ENCODE assay signal across 11 cellular contexts in genomic region chr19:19538767-19539166, GRCh38. TPM values are rescaled to one million over a fixed set of nuclear protein-coding genes. Genes with fewer than 3 reads are reported as not detected.
A peak's percentile ranks its signal among the peaks of the same experiment; 100 is the strongest.
DNase-seq lines count a peak whose midpoint lies in the region; TF ChIP-seq lines count a peak whose summit lies in the region.
"Had no signal": no experiment of that assay in that cellular context is flagged by ENCODE, and none has a peak within 500 bp of the region (broad histone marks: within the 10 kb centered on the region; RNA-seq: fewer than 3 reads in every experiment).

No MANE protein-coding gene starts in this region.

- H2BK5ac ChIP-seq in neuronal stem cell (ENCODE audit: low read length), result no peak overlapping the region

- peak; percentile 43 for DNase-seq in NCI-H146 (lab: John Stamatoyannopoulos, UW)
- DNase-seq in NCI-H146 treated with DMSO at 0.1 percent for 48 hours (lab: John Stamatoyannopoulos, UW; ENCODE audit: unreplicated experiment), result no peak
- DNase-seq in chondrocyte (ENCODE audit: low spot score), result no peak
- no peak for DNase-seq in neuronal stem cell (ENCODE audit: low spot score)
- DNase-seq in activated CD4-positive, CD25-positive, alpha-beta regulatory T cell (lab: John Stamatoyannopoulos, UW), result no peak
- DNase-seq in AG08396 (ENCODE audit: low spot score), result no peak
- DNase-seq in NK-92 (lab: John Stamatoyannopoulos, UW; ENCODE audit: unreplicated experiment), result no peak
- DNase-seq: gastrocnemius medialis, MM.1S had no signal

- H3K23ac ChIP-seq in neuronal stem cell (ENCODE audit: low read depth, low read length, poor library complexity), result peak overlapping the region; percentile 81

- no peak overlapping the region for H3K27ac ChIP-seq in HUES48 (ENCODE audit: low read depth, low read length)
- H3K27ac ChIP-seq in neuronal stem cell (replicated peaks; ENCODE audit: low read length), result no peak overlapping the region
- H3K27ac ChIP-seq: gastrocnemius medialis, thyroid gland had no signal

- H3K9ac ChIP-seq in HUES48 (ENCODE audit: low read depth, low read length), result no peak overlapping the region
- no peak overlapping the region for H3K9ac ChIP-seq in neuronal stem cell (ENCODE audit: low read depth, low read length, poor library complexity)

- no peak overlapping the region for H3K27ac Mint-ChIP-seq in chondrocyte (ENCODE audit: unreplicated experiment)

- H3K4ac ChIP-seq in neuronal stem cell (ENCODE audit: low read length), result peak overlapping the region; percentile 67

- H2AFZ ChIP-seq in neuronal stem cell (ENCODE audit: low read length), result no peak overlapping the region

- no peak overlapping the region for H2BK12ac ChIP-seq in neuronal stem cell (ENCODE audit: low read length)

- H3K36me3 ChIP-seq in HUES48 (ENCODE audit: control insufficient read depth, insufficient read depth, low read length) (no peaks in the 10 kb centered on the region), neuronal stem cell (replicated peaks in 1 of 2; ENCODE audit: control insufficient read depth in 2 of 2, insufficient read depth in 2 of 2, low read length in 2 of 2) (peaks cover 0 to 10% of the 10 kb centered on the region in 2 donors)
- H3K36me3 ChIP-seq: gastrocnemius medialis, thyroid gland had no signal

- H3K4me3 Mint-ChIP-seq in chondrocyte (ENCODE audit: unreplicated experiment), result peak overlapping the region; percentile 48

- H3K9me3 ChIP-seq in HUES48 (ENCODE audit: control insufficient read depth, insufficient read depth, low read length), result no peaks in the 10 kb centered on the region
- H3K9me3 ChIP-seq in neuronal stem cell (replicated peaks in 1 of 2; ENCODE audit: control insufficient read depth in 2 of 2, insufficient read depth in 1 of 2, low read depth in 1 of 2, low read length in 2 of 2), result peaks cover 0 to 1% of the 10 kb centered on the region in 2 donors
- H3K9me3 ChIP-seq: gastrocnemius medialis, thyroid gland had no signal

- peak overlapping the region; percentile 91 for H3K4me2 ChIP-seq in neuronal stem cell (ENCODE audit: insufficient read depth, low read length, poor library complexity, severe bottlenecking)

- H2BK120ac ChIP-seq in neuronal stem cell (ENCODE audit: low read depth, low read length), result no peak overlapping the region

- H3K18ac ChIP-seq in neuronal stem cell (ENCODE audit: low read length), result peak overlapping the region; percentile 76

- H3K27me3 ChIP-seq in HUES48 (ENCODE audit: control insufficient read depth, insufficient read depth, low read length) (peaks cover 31% of the 10 kb centered on the region), neuronal stem cell (ENCODE audit: control insufficient read depth in 3 of 3, insufficient read depth in 3 of 3, low read depth in 1 of 3, low read length in 3 of 3) (peaks cover 0 to 25% (median 0%) of the 10 kb centered on the region in 3 experiments)
- H3K27me3 ChIP-seq: thyroid gland had no signal

- H3K36me3 Mint-ChIP-seq in chondrocyte (ENCODE audit: low read depth), result no peaks in the 10 kb centered on the region

- H3K9me3 Mint-ChIP-seq in chondrocyte (ENCODE audit: low read depth), result no peaks in the 10 kb centered on the region

- H2AK5ac ChIP-seq in neuronal stem cell (ENCODE audit: low read depth, low read length), result peak overlapping the region; percentile 90

- peaks cover 2% of the 10 kb centered on the region for H3K79me1 ChIP-seq in neuronal stem cell (ENCODE audit: low read depth, low read length)

- no peaks in the 10 kb centered on the region for H3K4me1 ChIP-seq in HUES48 (ENCODE audit: control insufficient read depth, insufficient read depth, low read length)
- H3K4me1 ChIP-seq in neuronal stem cell (ENCODE audit: control insufficient read depth in 2 of 2, insufficient read depth in 1 of 2, low read depth in 1 of 2, low read length in 2 of 2), result peaks cover 0 to 7% of the 10 kb centered on the region in 2 donors

- H3K4me1 Mint-ChIP-seq in chondrocyte (ENCODE audit: low read depth), result peaks cover 17% of the 10 kb centered on the region

- TF ChIP-seq CTCF in chondrocyte (IDR thresholded peaks at IDR 0.05), result no peak

- no peak overlapping the region for H2BK15ac ChIP-seq in neuronal stem cell (ENCODE audit: low read length)

- H3K27me3 Mint-ChIP-seq in chondrocyte (ENCODE audit: low read depth), result peaks cover 3% of the 10 kb centered on the region

- peak overlapping the region; percentile 63 for H3K14ac ChIP-seq in neuronal stem cell (ENCODE audit: low read length)

- WGBS in neuronal stem cell (ENCODE audit: extremely low coverage in 2 of 2, insufficient read length in 2 of 2, insufficient replicate concordance in 1 of 2), 2 donors, result no CpG with 5 or more reads among the region's 7 CpGs

- no peak overlapping the region for H4K91ac ChIP-seq in neuronal stem cell (ENCODE audit: low read depth, low read length, poor library complexity)

- peak overlapping the region; percentile 51 for H3K4me3 ChIP-seq in HUES48 (ENCODE audit: low read depth, low read length)
- no peak overlapping the region for H3K4me3 ChIP-seq in neuronal stem cell (ENCODE audit: low read length in 2 of 2)

- no peak overlapping the region for H4K8ac ChIP-seq in neuronal stem cell (ENCODE audit: low read depth, low read length)

RNA-seq across cellular contexts. Expression of gene CILP2, which starts 0.7 kb away (rescaled TPM):
- total RNA-seq in chondrocyte, result 5.8 to 12.7 TPM (median 11.7 TPM) in 3 replicates
- 2.0 TPM for polyA plus RNA-seq in neuronal stem cell (2013, experiment 1 of 2)
- 2.1 TPM for polyA plus RNA-seq in neuronal stem cell (2013, experiment 2 of 2)

RNA-seq across cellular contexts. Expression of gene YJEFN3, which starts 10.1 kb away (rescaled TPM):
- 3.6 to 5.3 TPM (median 4.0 TPM) in 3 replicates for total RNA-seq in chondrocyte
- polyA plus RNA-seq in neuronal stem cell (2013, experiment 1 of 2), result 10.9 TPM
- polyA plus RNA-seq in neuronal stem cell (2013, experiment 2 of 2), result 9.9 TPM

RNA-seq across cellular contexts. Expression of gene NDUFA13, which starts 22.7 kb away (rescaled TPM):
- total RNA-seq in chondrocyte, result 313 to 316 TPM (median 313 TPM) in 3 replicates
- 218 TPM for polyA plus RNA-seq in neuronal stem cell (2013, experiment 1 of 2)
- 213 TPM for polyA plus RNA-seq in neuronal stem cell (2013, experiment 2 of 2)

RNA-seq across cellular contexts. Expression of gene TSSK6, which starts 23.4 kb away (rescaled TPM):
- 1.3 to 1.8 TPM (median 1.4 TPM) in 3 replicates for total RNA-seq in chondrocyte
- 2.3 TPM for polyA plus RNA-seq in neuronal stem cell (2013, experiment 1 of 2)
- polyA plus RNA-seq in neuronal stem cell (2013, experiment 2 of 2), result 2.2 TPM
